25 cellular contexts compared by ENCODE assay signal in genomic region chr15:91409430-91409829, GRCh38.
"Had no signal": no experiment of that assay in that cellular context is flagged by ENCODE, and none has a peak within 500 bp of the region (broad histone marks: within the 10 kb centered on the region; RNA-seq: fewer than 3 reads in every experiment).

No MANE protein-coding gene starts in this region.

- DNase-seq: activated CD4-positive, alpha-beta T cell treated with anti-CD3 and anti-CD28 coated beads for 4 hours; activated CD4-positive, alpha-beta T cell treated with anti-CD3 and anti-CD28 coated beads, Interleukin-2, amount 50 U/mL, for 4 hours; activated effector memory CD4-positive, alpha-beta T cell treated with Interleukin-2 at 50 U/mL for 16 hours; activated naive CD4-positive, alpha-beta T cell treated with anti-CD3 and anti-CD28 coated beads for 36 hours; activated naive CD8-positive, alpha-beta T cell treated with anti-CD3 and anti-CD28 coated beads for 36 hours; activated T-cell treated with anti-CD3 and anti-CD28 coated beads for 4 hours; effector CD8-positive, alpha-beta T cell; esophagus squamous epithelium; immature natural killer cell; posterior cingulate gyrus; stimulated activated CD4-positive, alpha-beta T cell treated with anti-CD3 and anti-CD28 coated beads, Interleukin-12 subunit alpha, Interleukin-12 subunit beta, amount 100 ng/mL, for 4 hours; stimulated activated CD4-positive, alpha-beta T cell treated with anti-CD3 and anti-CD28 coated beads, Interleukin-4, amount 100 ng/mL, for 1 hour; stimulated activated naive CD8-positive, alpha-beta T cell treated with anti-CD3 and anti-CD28 coated beads, Interleukin-15, Interleukin-2, amounts not matched to agents 100 U/mL and 50 U/mL, for 24 hours; T-helper 1 cell; testis; transverse colon had no signal

- ATAC-seq: natural killer cell treated with Interleukin-12 subunit alpha and Interleukin-12 subunit beta and Interleukin-15 and Interleukin-18, amount 100 ng/mL, for 72 hours; sciatic nerve; stimulated activated naive CD8-positive, alpha-beta T cell treated with anti-CD3 and anti-CD28 coated beads, Interleukin-15, Interleukin-2, amounts not matched to agents 100 U/mL and 50 U/mL, for 24 hours had no signal

- H3K27me3 ChIP-seq: adrenal gland, ascending aorta, hepatocyte, testis, transverse colon had no signal

- H3K27ac ChIP-seq: ascending aorta, epithelial cell of prostate, esophagus squamous epithelium, skin epidermis, testis, transverse colon had no signal

- H3K4me3 ChIP-seq: adrenal gland, esophagus squamous epithelium, hepatocyte, lung, mucosa of descending colon, skin epidermis, testis, transverse colon had no signal

- H3K4me1 ChIP-seq: testis had no signal

- H3K36me3 ChIP-seq: adrenal gland, ascending aorta, esophagus squamous epithelium, transverse colon had no signal

- H3K9me3 ChIP-seq: adrenal gland, ascending aorta, esophagus squamous epithelium, mucosa of descending colon, testis, transverse colon had no signal
